In genomic region chr7:149662591-149663095, GRCh38 we compare ENCODE assay signal across 8 cellular contexts.
A peak's percentile ranks its signal among the peaks of the same experiment; 100 is the strongest.
DNase-seq lines count a peak whose midpoint lies in the region; ATAC-seq, FAIRE-seq and TF ChIP-seq lines count a peak whose summit lies in the region.

No MANE protein-coding gene starts in this region.

- no peak overlapping the region for H3K4me3 Mint-ChIP-seq in MCF 10A (ENCODE audit: unreplicated experiment)

- peak overlapping the region; percentile 13 for H3K27ac Mint-ChIP-seq in MCF 10A (ENCODE audit: low read depth, unreplicated experiment)

- peaks cover 60% of the 10 kb centered on the region for H3K27me3 Mint-ChIP-seq in MCF 10A (ENCODE audit: insufficient read depth, unreplicated experiment)

- H3K36me3 ChIP-seq in Karpas-422 (ENCODE audit: insufficient read depth, low read length) (no peaks in the 10 kb centered on the region), kidney epithelial cell (ENCODE audit: control insufficient read depth, insufficient read depth, low read length) (no peaks in the 10 kb centered on the region)

- H3K27me3 ChIP-seq in Karpas-422 (ENCODE audit: low read length) (0 out of 2 replicates have a peak, but pooled peaks cover 4% of the 10 kb centered on the region), kidney epithelial cell (ENCODE audit: control insufficient read depth, insufficient read depth, low read length) (peaks cover 2% of the 10 kb centered on the region)

- CTCF ChIA-PET in MCF 10A (lab: Yijun Ruan, JAX): interaction anchor here (0.6 to 1.7 kb wide), 16 partner anchors 9 to 372 kb away, joined by 3 to 11 read pairs (median 4); no protein-coding TSS in a partner anchor

- DNase-seq in EH (ENCODE audit: low read depth) (peak; percentile 61), Karpas-422 (peak; percentile 93), MCF 10A (ENCODE audit: unreplicated experiment) (peak; percentile 84), kidney epithelial cell (ENCODE audit: low read depth) (no peak), posterior vena cava (ENCODE audit: low spot score) (no peak)
- DNase-seq in stimulated activated CD4-positive, alpha-beta T cell treated with anti-CD3 and anti-CD28 coated beads, TNF-alpha, amount 100 ng/mL, for 1 hour (ENCODE audit: low read depth in 3 of 3, low spot score in 1 of 3): peak in 2 of 3 donors; percentile 14 to 44

- no peaks in the 10 kb centered on the region for H3K9me3 Mint-ChIP-seq in MCF 10A (ENCODE audit: unreplicated experiment)

- BruUV-seq in MCF 10A (replicated peaks; lab: Mats Ljungman, UMichigan): no TSS peak

- H3K4me3 ChIP-seq in Karpas-422 (ENCODE audit: low read length): no peak overlapping the region
- no peak overlapping the region for H3K4me3 ChIP-seq in kidney epithelial cell (ENCODE audit: low read depth, low read length)

- no peaks in the 10 kb centered on the region for H3K9me2 ChIP-seq in Karpas-422 (replicated peaks; ENCODE audit: insufficient read depth, low read length)

- peak; percentile 5 for FAIRE-seq in TTC549 (lab: Jason Lieb, UNC)

- POLR2A ChIA-PET in MCF 10A (lab: Yijun Ruan, JAX): no interaction called here

- TF ChIP-seq CTCF in MCF 10A (IDR thresholded peaks at IDR 0.05; ENCODE audit: unreplicated experiment) (peak; percentile 54), kidney epithelial cell (IDR thresholded peaks at IDR 0.05; ENCODE audit: insufficient read depth, low read length, poor library complexity, severe bottlenecking) (peak; percentile 53)

- no peaks in the 10 kb centered on the region for H3K36me3 Mint-ChIP-seq in MCF 10A (ENCODE audit: insufficient read depth, unreplicated experiment)

- no peak overlapping the region for H3K4me2 ChIP-seq in Karpas-422 (ENCODE audit: low read depth, low read length, poor library complexity, severe bottlenecking)

- H3K4me1 Mint-ChIP-seq in MCF 10A (ENCODE audit: insufficient read depth, unreplicated experiment): no peaks in the 10 kb centered on the region

- intact Hi-C loops in MCF 10A (cut with micrococcal nuclease): loop anchor here (1.0 kb wide), 2 partner anchors 80 to 91 kb away; no protein-coding TSS in a partner anchor
- intact Hi-C loops in posterior vena cava (cut with DNase I): loop anchor here in 1 of 2 donors (2.0 kb wide), 1 partner anchor 60 kb away; no protein-coding TSS in a partner anchor

- no peak overlapping the region for H2AFZ ChIP-seq in Karpas-422 (ENCODE audit: low read length)

- H3K27ac ChIP-seq in Karpas-422 (ENCODE audit: low read length): no peak overlapping the region

- ATAC-seq in GM21515 (IDR thresholded peaks at IDR 0.05; ENCODE audit: unreplicated experiment): peak; percentile 96

- H3K9ac ChIP-seq in Karpas-422 (ENCODE audit: low read length): no peak overlapping the region

- H3K79me2 ChIP-seq in Karpas-422 (ENCODE audit: low read length): no peaks in the 10 kb centered on the region

- no peaks in the 10 kb centered on the region for H4K20me1 ChIP-seq in Karpas-422 (ENCODE audit: insufficient read depth, low read depth, low read length)

- no peaks in the 10 kb centered on the region for H3K4me1 ChIP-seq in Karpas-422 (ENCODE audit: low read length)

- H3K9me3 ChIP-seq in Karpas-422 (ENCODE audit: low read length): no peaks in the 10 kb centered on the region

Comparison
In these comparisons a context has a peak if more than half of its experiments do, and no peak if none do; other contexts are left out.
1. DNase-seq: peak in EH (single experiment), Karpas-422 (single experiment), MCF 10A (single experiment) and stimulated activated CD4-positive, alpha-beta T cell treated with anti-CD3 and anti-CD28 coated beads, TNF-alpha, amount 100 ng/mL, for 1 hour (2 of 3); none in kidney epithelial cell (single experiment) and posterior vena cava (single experiment).